In genomic region chr7:30303312-30304039, GRCh38 we compare ENCODE assay signal across 16 cellular contexts. TPM values are rescaled to one million over a fixed set of nuclear protein-coding genes. Genes with fewer than 3 reads are reported as not detected.
DNase-seq lines count a peak whose midpoint lies in the region; ATAC-seq and TF ChIP-seq lines count a peak whose summit lies in the region.
"Had no signal": no experiment of that assay in that cellular context is flagged by ENCODE, and none has a peak within 500 bp of the region (broad histone marks: within the 10 kb centered on the region; RNA-seq: fewer than 3 reads in every experiment).

No MANE protein-coding gene starts in this region.

- peaks cover 24% of the 10 kb centered on the region for H3K4me1 ChIP-seq in OCI-LY7 (ENCODE audit: insufficient read depth, low read length, poor library complexity, severe bottlenecking)

- CTCF ChIA-PET in OCI-LY7 (lab: Charles Lee; ENCODE audit: unreplicated experiment): interaction anchor here (1.3 kb wide), 1 partner anchor 19 kb away, joined by 4 read pairs; no protein-coding TSS in a partner anchor

- 0 out of 2 replicates have a peak overlapping the region, but pooled peaks have one; percentile 2 for H3K4me2 ChIP-seq in OCI-LY7 (ENCODE audit: low read length)

- TF ChIP-seq CTCF in OCI-LY7 (conservative IDR thresholded peaks at IDR 0.05; ENCODE audit: low read length): no peak
- no peak for TF ChIP-seq CTCF in lower leg skin (IDR thresholded peaks at IDR 0.05)

- H3K9me2 ChIP-seq in OCI-LY7 (ENCODE audit: insufficient read depth, low read length): no peaks in the 10 kb centered on the region

- H3K4me3 ChIP-seq in OCI-LY7 (ENCODE audit: low read depth, low read length, poor library complexity, severe bottlenecking) (no peak overlapping the region), lower leg skin (ENCODE audit: low read depth, poor library complexity, severe bottlenecking) (no peak overlapping the region)
- H3K4me3 ChIP-seq: BLaER1, gastrocnemius medialis, SJCRH30 had no signal

- peak; percentile 58 for ATAC-seq in GM18861 (IDR thresholded peaks at IDR 0.05; ENCODE audit: unreplicated experiment)
- peak; percentile 65 for ATAC-seq in GM21447 (IDR thresholded peaks at IDR 0.05; ENCODE audit: unreplicated experiment)
- ATAC-seq in HG03039 (IDR thresholded peaks at IDR 0.05; ENCODE audit: unreplicated experiment): peak; percentile 71
- no peak for ATAC-seq in GM18870 (IDR thresholded peaks at IDR 0.05; ENCODE audit: unreplicated experiment)
- ATAC-seq: gastrocnemius medialis, right cardiac atrium had no signal

- TF ChIP-seq POLR2A in lower leg skin (IDR thresholded peaks at IDR 0.05): no peak

- H2AFZ ChIP-seq in OCI-LY7 (ENCODE audit: low read length): no peak overlapping the region

- BruUV-seq in OCI-LY7 (replicated peaks; lab: Mats Ljungman, UMichigan): no TSS peak

- no peak for DNase-seq in OCI-LY7 (ENCODE audit: low spot score)
- DNase-seq in activated CD4-positive, CD25-positive, alpha-beta regulatory T cell treated with anti-CD3 and anti-CD28 coated beads, Interleukin-2, amount 50 U/mL, for 72 hours: no peak
- no peak for DNase-seq in GDM1 (lab: John Stamatoyannopoulos, UW)
- DNase-seq in lower leg skin (ENCODE audit: low spot score in 2 of 2): no peak
- DNase-seq: activated CD4-positive, alpha-beta T cell treated with anti-CD3 and anti-CD28 coated beads, Interleukin-2, amount 50 U/mL, for 48 hours; DND-41; gastrocnemius medialis; NCI-H2081 treated with DMSO at 0.1 percent for 48 hours; right cardiac atrium; SJCRH30; stimulated activated CD4-positive, alpha-beta T cell treated with anti-CD3 and anti-CD28 coated beads, Interleukin-4, amount 100 ng/mL, for 1 hour had no signal

- H3K36me3 ChIP-seq in OCI-LY7 (ENCODE audit: insufficient read depth, low read length): peaks cover 4% of the 10 kb centered on the region; the same call in 1 of the 2 replicates
- H3K36me3 ChIP-seq: gastrocnemius medialis, SJCRH30 had no signal

- POLR2A ChIA-PET in OCI-LY7 (lab: Charles Lee): interaction anchor here (0.5 to 1.7 kb wide), 7 partner anchors 9 to 25 kb away, joined by 3 to 5 read pairs (median 4); no protein-coding TSS in a partner anchor

- H3K79me2 ChIP-seq in OCI-LY7 (ENCODE audit: insufficient read depth, low read depth, low read length): peaks cover 91% of the 10 kb centered on the region

- H3K9me3 ChIP-seq in OCI-LY7 (ENCODE audit: low read length): peaks cover 10% of the 10 kb centered on the region; the same call in 1 of the 2 replicates
- H3K9me3 ChIP-seq: gastrocnemius medialis, SJCRH30 had no signal

- no peak overlapping the region for H3K27ac ChIP-seq in OCI-LY7 (ENCODE audit: low read depth, low read length, poor library complexity, severe bottlenecking)
- H3K27ac ChIP-seq: BLaER1, gastrocnemius medialis, SJCRH30 had no signal

- peaks cover 11% of the 10 kb centered on the region; the same call in 1 of the 2 replicates for H4K20me1 ChIP-seq in OCI-LY7 (ENCODE audit: insufficient read depth, low read length)

- intact Hi-C loops in OCI-LY7 (cut with micrococcal nuclease; ENCODE audit: unreplicated experiment): no loop called here
- intact Hi-C loops in lower leg skin (cut with DNase I; ENCODE audit: low total_unique reads): no loop called here

- 78 to 79% methylated on average over 1 of the region's 1 CpG for WGBS in lower leg skin, 2 donors

RNA-seq across cellular contexts. Expression of gene ZNRF2, which starts 19.1 kb away (rescaled TPM):
- 18.0 and 24.7 TPM in 2 replicates for total RNA-seq in OCI-LY7 (2014; rRNA removed; shearing (Covaris generic))
- total RNA-seq in OCI-LY7 (2022): 21.2 and 25.7 TPM in 2 replicates
- 10 to 100 TPM; 32.9 to 43.1 (median 35.4) TPM for total RNA-seq in lower leg skin
